Comparison of ENCODE assay signal across 10 cellular contexts in genomic region chr1:7223334-7224080, GRCh38.
DNase-seq lines count a peak whose midpoint lies in the region; ATAC-seq, FAIRE-seq and TF ChIP-seq lines count a peak whose summit lies in the region.
"Had no signal": no experiment of that assay in that cellular context is flagged by ENCODE, and none has a peak within 500 bp of the region (broad histone marks: within the 10 kb centered on the region; RNA-seq: fewer than 3 reads in every experiment).

No MANE protein-coding gene starts in this region.

- peaks cover 11% of the 10 kb centered on the region for H3K4me1 ChIP-seq in A673 (ENCODE audit: insufficient read depth, low read length, poor library complexity, severe bottlenecking)
- H3K4me1 ChIP-seq in Panc1 (ENCODE audit: control insufficient read depth, insufficient read depth, low read length): peaks cover 3% of the 10 kb centered on the region; the same call in 1 of the 2 replicates
- H3K4me1 ChIP-seq in fibroblast of lung (ENCODE audit: control insufficient read depth, extremely low read depth, insufficient read depth, low read length): peaks cover 11% of the 10 kb centered on the region
- no peaks in the 10 kb centered on the region for H3K4me1 ChIP-seq in BE2C

- H2AFZ ChIP-seq in fibroblast of lung (ENCODE audit: low read length): no peak overlapping the region

- H3K4me3 ChIP-seq in A673 (ENCODE audit: low read depth, low read length, poor library complexity, severe bottlenecking) (no peak overlapping the region), Panc1 (ENCODE audit: low read depth in 2 of 2, low read length in 2 of 2) (no peak overlapping the region), fibroblast of lung (replicated peaks in 1 of 4; ENCODE audit: control extremely low read depth in 1 of 4, insufficient read depth in 1 of 4, low read depth in 3 of 4, low read length in 4 of 4) (no peak overlapping the region), BE2C (ENCODE audit: low read depth, low read length) (no peak overlapping the region)

- H3K9me3 ChIP-seq in A673 (ENCODE audit: low read depth, low read length, poor library complexity, severe bottlenecking) (no peaks in the 10 kb centered on the region), Panc1 (ENCODE audit: control insufficient read depth, insufficient read depth, low read depth, low read length) (no peaks in the 10 kb centered on the region), fibroblast of lung (ENCODE audit: control insufficient read depth, insufficient read depth, low read depth, low read length) (no peaks in the 10 kb centered on the region), BE2C (no peaks in the 10 kb centered on the region)

- peak overlapping the region; percentile 38 for H3K4me2 ChIP-seq in fibroblast of lung (ENCODE audit: extremely low read depth, insufficient read depth, low read length)

- H3K9ac ChIP-seq in fibroblast of lung (ENCODE audit: insufficient read depth, low read length): no peak overlapping the region

- CTCF ChIA-PET in A673 (lab: Charles Lee) (interaction anchor here (0.6 to 1.0 kb wide), 2 partner anchors 231 to 1797 kb away, joined by 3 to 5 read pairs; no protein-coding TSS in a partner anchor), Panc1 (lab: Charles Lee) (no interaction called here)

- no peaks in the 10 kb centered on the region for H4K20me1 ChIP-seq in fibroblast of lung (ENCODE audit: control insufficient read depth, extremely low read depth, insufficient read depth, low read length)

- FAIRE-seq in GM12891 (lab: Jason Lieb, UNC): peak; percentile 9

- TF ChIP-seq CTCF in A673 (conservative IDR thresholded peaks at IDR 0.05; ENCODE audit: low read depth, low read length) (no peak), Panc1 (IDR thresholded peaks at IDR 0.05) (no peak), fibroblast of lung (conservative IDR thresholded peaks at IDR 0.05 in 1 of 2, IDR thresholded peaks at IDR 0.05 in 1 of 2; ENCODE audit: low read depth in 1 of 2, low read length in 2 of 2) (no peak), BE2C (IDR thresholded peaks at IDR 0.05; ENCODE audit: low read depth, low read length) (no peak)

- H3K36me3 ChIP-seq in A673 (ENCODE audit: insufficient read depth, low read length, poor library complexity, severe bottlenecking) (no peaks in the 10 kb centered on the region), Panc1 (ENCODE audit: control insufficient read depth, insufficient read depth, low read length) (no peaks in the 10 kb centered on the region), fibroblast of lung (ENCODE audit: control insufficient read depth, insufficient read depth, low read length) (no peaks in the 10 kb centered on the region), BE2C (no peaks in the 10 kb centered on the region)

- no peak for TF ChIP-seq POLR2A in GM12891 (IDR thresholded peaks at IDR 0.05; ENCODE audit: low read depth, low read length)

- H3K27ac ChIP-seq in A673 (ENCODE audit: low read depth, low read length, poor library complexity, severe bottlenecking) (no peak overlapping the region), Panc1 (ENCODE audit: low read length) (no peak overlapping the region), fibroblast of lung (ENCODE audit: insufficient read depth, low read length) (peak overlapping the region; percentile 70)

- DNase-seq in A673 (ENCODE audit: low spot score) (peak; percentile 81), GM12891 (ENCODE audit: insufficient read length, low spot score) (no peak), Panc1 (ENCODE audit: low read depth, low spot score) (peak; percentile 67), fibroblast of lung (ENCODE audit: low read depth in 2 of 2) (peak; percentile 90 to 93), NCI-H1436 (lab: John Stamatoyannopoulos, UW) (no peak), BE2C (no peak), SIG-M5 (lab: John Stamatoyannopoulos, UW) (no peak), NCI-H2171 (lab: John Stamatoyannopoulos, UW) (no peak)
- DNase-seq: CD4-positive, alpha-beta memory T cell; cortex of kidney had no signal

- no peaks in the 10 kb centered on the region for H3K27me3 ChIP-seq in A673 (replicated peaks; ENCODE audit: insufficient read depth, low read depth, low read length, poor library complexity)
- H3K27me3 ChIP-seq in Panc1 (ENCODE audit: control insufficient read depth, insufficient read depth, low read length): no peaks in the 10 kb centered on the region
- H3K27me3 ChIP-seq in fibroblast of lung (ENCODE audit: control insufficient read depth, insufficient read depth, low read length): no peaks in the 10 kb centered on the region
- H3K27me3 ChIP-seq in BE2C: no peaks in the 10 kb centered on the region

- POLR2A ChIA-PET in A673 (lab: Charles Lee; ENCODE audit: low non-redundant PET): interaction anchor here (0.6 kb wide), 1 partner anchor 505 kb away, joined by 5 read pairs; no protein-coding TSS in a partner anchor
- POLR2A ChIA-PET in Panc1 (lab: Charles Lee): no interaction called here

- in situ Hi-C loops in Panc1 (cut with HindIII; ENCODE audit: low pct_unique_long_range_greater_than_20kb, low sequenced_read_pairs): no loop called here

- peak; percentile 84 for ATAC-seq in Panc1

- BruUV-seq in A673 (replicated peaks; lab: Mats Ljungman, UMichigan) (no TSS peak), Panc1 (replicated peaks; lab: Mats Ljungman, UMichigan) (no TSS peak)

- intact Hi-C loops in A673 (cut with micrococcal nuclease; ENCODE audit: unreplicated experiment): loop anchor here (2.0 kb wide), 1 partner anchor 75 kb away; no protein-coding TSS in a partner anchor
- intact Hi-C loops in Panc1 (cut with micrococcal nuclease; ENCODE audit: unreplicated experiment): loop anchor here (10.0 kb wide), 1 partner anchor 311 kb away; no protein-coding TSS in a partner anchor

- H3K79me2 ChIP-seq in fibroblast of lung (ENCODE audit: control insufficient read depth, insufficient read depth, low read length): no peaks in the 10 kb centered on the region

TF ChIP-seq in GM12891, 5 proteins besides CTCF, POLR2A, EP300 and RAD21:
- TF ChIP-seq SPI1 (IDR thresholded peaks at IDR 0.05; ENCODE audit: low read depth, low read length): no peak

Comparison
In these comparisons a context has a peak if more than half of its experiments do, and no peak if none do; other contexts are left out.
1. DNase-seq: peak in A673 (single experiment), Panc1 (single experiment) and fibroblast of lung (2 of 2); none in GM12891 (single experiment), NCI-H1436 (single experiment), BE2C (single experiment), SIG-M5 (single experiment) and NCI-H2171 (single experiment).